Comparison of ENCODE assay signal across 8 cellular contexts in genomic region chr14:50321009-50321660, GRCh38. TPM values are rescaled to one million over a fixed set of nuclear protein-coding genes. Genes with fewer than 3 reads are reported as not detected.
DNase-seq lines count a peak whose midpoint lies in the region; TF ChIP-seq lines count a peak whose summit lies in the region.

No MANE protein-coding gene starts in this region.

- peak overlapping the region; percentile 10; the same call in 1 of the 2 replicates for H3K4me3 ChIP-seq in HAP-1
- H3K4me3 ChIP-seq in uterus: peak overlapping the region in 1 of 2 donors; percentile 2

- H3K27me3 ChIP-seq in HAP-1 (ENCODE audit: low read depth): no peaks in the 10 kb centered on the region
- H3K27me3 ChIP-seq in uterus: no peaks in the 10 kb centered on the region

- H3K36me3 ChIP-seq in HAP-1 (replicated peaks) (peaks cover 13% of the 10 kb centered on the region), uterus (no peaks in the 10 kb centered on the region)

- peak; percentile 84 to 93 (median 88) for TF ChIP-seq CTCF in uterus (IDR thresholded peaks at IDR 0.05)

- in situ Hi-C loops in HAP-1 (cut with MboI; ENCODE audit: low sequenced_read_pairs): loop anchor here (10.0 kb wide), 1 partner anchor 204 kb away; no protein-coding TSS in a partner anchor

- peak overlapping the region; percentile 62 to 87 for H3K27ac ChIP-seq in uterus

- no peak for TF ChIP-seq POLR2A in uterus (IDR thresholded peaks at IDR 0.05)

- intact Hi-C loops in uterus (cut with DNase I; ENCODE audit: low total_unique reads): no loop called here

- H3K4me1 ChIP-seq in HAP-1: 0 out of 2 replicates have a peak, but pooled peaks cover 5% of the 10 kb centered on the region
- H3K4me1 ChIP-seq in uterus: no peaks in the 10 kb centered on the region

- DNase-seq in GM04504 (ENCODE audit: low read depth) (peak; percentile 83), HAP-1 (ENCODE audit: low spot score in 2 of 2) (peak; percentile 69 to 81), M059J (ENCODE audit: low read depth) (peak; percentile 93), SIG-M5 (lab: John Stamatoyannopoulos, UW) (peak; percentile 79), glomerular endothelial cell (ENCODE audit: extremely low read depth, low read depth, low spot score) (peak; percentile 95), pons (ENCODE audit: low spot score) (peak; percentile 93), uterus (peak; percentile 56 to 78)
- peak; percentile 69 for DNase-seq in activated naive CD4-positive, alpha-beta T cell treated with Interleukin-2 at 50 U/mL for 16 hours

- H3K9me3 ChIP-seq in HAP-1 (no peaks in the 10 kb centered on the region), uterus (no peaks in the 10 kb centered on the region)

RNA-seq across cellular contexts. Expression of gene DMAC2L, which starts 9.0 kb away (rescaled TPM):
- 5.5 and 16.8 TPM in 2 replicates for total RNA-seq in M059J (2014; rRNA removed; shearing (Covaris generic))
- total RNA-seq in glomerular endothelial cell (9.6 and 16.0 TPM in 2 replicates), uterus (10 to 100 TPM; 13.1 to 48.4 (median 20.4) TPM)

RNA-seq across cellular contexts. Expression of gene L2HGDH, which starts 9.1 kb away (rescaled TPM):
- 4.3 and 9.9 TPM in 2 replicates for total RNA-seq in M059J (2014; rRNA removed; shearing (Covaris generic))
- total RNA-seq in glomerular endothelial cell: 3.0 and 8.9 TPM in 2 replicates
- 1 to 10 TPM in 3 of 4 donors, under 1 TPM in 1; 0.29 to 7.9 (median 2.5) TPM for total RNA-seq in uterus
